11 cellular contexts compared by ENCODE assay signal in the genomic region with DNA sequence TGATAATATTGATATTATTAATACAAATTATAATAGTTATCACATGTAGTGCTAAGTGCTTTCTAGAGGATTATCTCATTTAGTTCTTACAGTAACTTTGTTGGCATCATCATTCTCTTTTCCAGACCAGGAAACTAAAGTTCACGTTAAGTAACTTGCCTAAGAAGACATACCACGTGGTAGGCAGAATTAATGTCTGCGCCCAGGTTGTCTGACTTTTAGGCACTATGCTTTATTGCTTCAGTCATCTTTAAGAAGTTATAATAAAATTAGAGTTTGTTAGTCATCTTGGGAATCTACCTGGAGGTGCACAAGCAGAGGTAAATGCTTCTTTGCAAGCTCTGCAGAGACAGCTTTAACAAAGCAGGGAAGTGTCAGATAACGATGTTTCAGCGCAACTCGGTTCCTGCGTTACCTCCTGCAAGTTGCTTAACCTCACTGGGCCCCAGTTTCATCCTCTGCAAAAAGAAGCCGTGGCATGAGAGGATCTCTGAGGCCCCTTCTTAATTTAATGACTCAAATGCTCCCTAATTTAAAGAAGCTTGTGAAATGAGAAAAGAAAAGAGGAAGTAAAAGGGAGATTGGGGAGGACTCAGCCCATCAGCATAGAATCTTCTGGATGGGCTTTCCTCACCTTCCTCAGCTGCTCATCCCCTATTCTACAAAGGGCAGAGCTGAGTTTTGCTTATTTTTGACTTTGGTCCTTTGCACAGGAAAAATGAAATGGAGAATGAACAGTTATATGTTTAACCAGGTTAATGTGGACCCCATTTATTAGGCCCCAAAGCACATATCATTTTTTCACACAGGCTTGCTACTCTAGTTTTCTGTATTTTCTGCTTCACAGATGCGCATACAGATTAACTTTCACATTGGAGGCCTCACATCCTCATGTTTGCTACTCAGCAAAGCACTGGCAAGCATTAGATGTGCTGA. TPM values are rescaled to one million over a fixed set of nuclear protein-coding genes. Genes with fewer than 3 reads are reported as not detected.
DNase-seq lines count a peak whose midpoint lies in the region; ATAC-seq and TF ChIP-seq lines count a peak whose summit lies in the region.
"Had no signal": no experiment of that assay in that cellular context is flagged by ENCODE, and none has a peak within 500 bp of the region (broad histone marks: within the 10 kb centered on the region; RNA-seq: fewer than 3 reads in every experiment).

No MANE protein-coding gene starts in this region.

- H2AFZ ChIP-seq in Loucy (ENCODE audit: low read length), result no peak overlapping the region

- H3K9me2 ChIP-seq in Loucy (replicated peaks; ENCODE audit: low read depth, low read length), result no peaks in the 10 kb centered on the region

- H3K36me3 ChIP-seq in Loucy (ENCODE audit: insufficient read depth, low read length), result peaks cover 16% of the 10 kb centered on the region; the same call in 1 of the 2 replicates
- H3K36me3 ChIP-seq in uterus, result no peaks in the 10 kb centered on the region

- H3K4me1 ChIP-seq in Loucy (ENCODE audit: insufficient read depth, low read length, poor library complexity, severe bottlenecking) (peaks cover 72% of the 10 kb centered on the region), uterus (no peaks in the 10 kb centered on the region)

- H3K79me2 ChIP-seq in Loucy (ENCODE audit: insufficient read depth, low read length), result peaks cover 100% of the 10 kb centered on the region

- peak; percentile 24 for DNase-seq in GM10266 (ENCODE audit: extremely low spot score)
- DNase-seq in caudate nucleus (lab: John Stamatoyannopoulos, UW), result peak in 8 of 61 donors; percentile 8 to 32 (median 24)
- no peak for DNase-seq in uterus
- DNase-seq in NCI-H524 treated with DMSO at 0.1 percent for 48 hours (lab: John Stamatoyannopoulos, UW), result no peak
- no peak for DNase-seq in HuH-7 (ENCODE audit: low spot score)
- no peak for DNase-seq in SW 1271 (lab: John Stamatoyannopoulos, UW)

- peak; percentile 31 for ATAC-seq in GM21515 (IDR thresholded peaks at IDR 0.05; ENCODE audit: unreplicated experiment)
- ATAC-seq: HCT116 had no signal

- no peaks in the 10 kb centered on the region for H3K9me3 ChIP-seq in Loucy (ENCODE audit: insufficient read depth, low read depth, low read length)
- H3K9me3 ChIP-seq in uterus, result no peaks in the 10 kb centered on the region

- H3K4me3 ChIP-seq in Loucy (ENCODE audit: low read length, poor library complexity, severe bottlenecking), result peak overlapping the region; percentile 79
- no peak overlapping the region for H3K4me3 ChIP-seq in uterus

- intact Hi-C loops in uterus (cut with DNase I; ENCODE audit: low total_unique reads), result no loop called here

- H3K4me2 ChIP-seq in Loucy (ENCODE audit: low read depth, low read length, poor library complexity, severe bottlenecking), result peak overlapping the region; percentile 93

- H3K27me3 ChIP-seq in Loucy (ENCODE audit: insufficient read depth, low read length, poor library complexity, severe bottlenecking) (peaks cover 9% of the 10 kb centered on the region), uterus (no peaks in the 10 kb centered on the region)

- H3K27ac ChIP-seq in caudate nucleus (ENCODE audit: low read depth, low read length), result peak overlapping the region; percentile 77
- H3K27ac ChIP-seq in uterus, result peak overlapping the region; percentile 77 to 82

- TF ChIP-seq POLR2A in uterus (IDR thresholded peaks at IDR 0.05), result no peak

- peaks cover 95% of the 10 kb centered on the region for H4K20me1 ChIP-seq in Loucy (ENCODE audit: insufficient read depth, low read length, poor library complexity, severe bottlenecking)

- H3F3A ChIP-seq in Loucy (ENCODE audit: low read depth), result peaks cover 17% of the 10 kb centered on the region

- H3K9ac ChIP-seq in Loucy (ENCODE audit: low read depth, low read length, poor library complexity, severe bottlenecking), result peak overlapping the region; percentile 99

- TF ChIP-seq CTCF in GM10266 (IDR thresholded peaks at IDR 0.05; ENCODE audit: control insufficient read depth, insufficient read depth, low read depth, missing control alignments), result no peak
- TF ChIP-seq CTCF in Loucy (conservative IDR thresholded peaks at IDR 0.05; ENCODE audit: low read length), result no peak
- no peak for TF ChIP-seq CTCF in uterus (IDR thresholded peaks at IDR 0.05)

RNA-seq across cellular contexts. Expression of gene ARHGDIB, which starts 5.3 kb away (rescaled TPM):
- total RNA-seq in uterus, result 100 to 1,000 TPM in 1 of 4 donors, 10 to 100 TPM in 3; 28.4 to 175 (median 59.9) TPM

RNA-seq across cellular contexts. Expression of gene PDE6H, which starts 16.7 kb away (rescaled TPM):
- not detected for total RNA-seq in uterus
- total RNA-seq: astrocyte, pulmonary artery endothelial cell had no signal

RNA-seq across cellular contexts. Expression of gene ERP27, which starts 17.8 kb away (rescaled TPM):
- total RNA-seq in uterus, result 1 to 10 TPM in 2 of 4 donors, under 1 TPM in 1, not detected in 1; 0.61 to 2.6 (median 1.5) TPM
